Comparison of ENCODE assay signal across 8 cellular contexts in the genomic region with DNA sequence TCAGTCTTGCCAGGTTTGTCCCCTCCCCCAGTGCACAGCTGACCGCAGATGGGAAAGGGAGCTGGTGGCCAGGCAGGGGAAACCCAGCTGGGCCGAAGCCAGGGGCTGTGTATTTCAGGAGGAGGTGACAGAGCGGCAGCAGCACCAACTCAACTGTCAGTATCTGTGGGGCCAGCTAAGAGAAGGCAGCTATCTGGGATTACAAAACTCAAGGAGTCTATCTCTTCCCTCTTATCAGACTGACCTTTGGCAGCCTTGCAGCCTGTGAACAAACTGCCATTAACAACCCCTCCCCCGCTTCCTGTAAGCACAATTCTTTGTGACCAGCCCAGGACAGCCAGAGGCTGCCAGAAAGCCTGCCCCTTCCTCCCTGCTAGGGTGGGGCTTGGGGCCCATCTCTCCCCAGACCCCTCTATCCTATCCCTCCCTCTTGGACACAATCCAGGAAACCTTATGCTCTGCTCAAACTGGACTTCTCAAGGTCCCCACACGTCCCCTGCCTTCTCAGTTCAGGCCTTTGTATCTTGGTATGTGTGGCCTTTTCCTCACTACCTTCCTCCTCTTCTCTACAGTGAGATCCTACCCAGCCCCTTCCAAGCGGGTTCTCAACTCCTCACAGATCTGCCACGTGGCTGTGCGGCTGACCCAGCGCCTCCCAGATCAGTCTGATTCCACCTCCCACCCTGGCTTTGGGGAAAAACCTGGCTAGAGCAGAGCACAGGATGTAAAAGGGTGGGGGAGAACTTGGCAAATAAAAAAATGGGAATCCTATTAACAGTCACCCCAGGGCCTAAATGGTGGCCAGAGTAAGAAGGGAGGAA.
DNase-seq lines count a peak whose midpoint lies in the region; ATAC-seq lines count a peak whose summit lies in the region.

No MANE protein-coding gene starts in this region.

- ATAC-seq in GM19395 (IDR thresholded peaks at IDR 0.05; ENCODE audit: unreplicated experiment): peak; percentile 27
- ATAC-seq in activated CD4-positive, CD25-positive, alpha-beta regulatory T cell treated with anti-CD3 and anti-CD28 coated beads, Interleukin-2, amount 50 U/mL, for 24 hours: peak; percentile 67 to 69

- DNase-seq in CD1c-positive myeloid dendritic cell (ENCODE audit: extremely low spot score) (peak; percentile 79), NAMALWA (ENCODE audit: low spot score) (peak; percentile 44), epidermal melanocyte (ENCODE audit: insufficient read length, low spot score) (peak; percentile 70), midbrain (lab: John Stamatoyannopoulos, UW) (peak; percentile 52), stromal cell of bone marrow (ENCODE audit: low read depth) (peak; percentile 87), NCI-H2081 treated with DMSO at 0.1 percent for 48 hours (lab: John Stamatoyannopoulos, UW) (no peak)
